ENCODE assay signal across 1 cellular context in genomic region chr20:62395311-62396242, GRCh38.
TF ChIP-seq lines count a peak whose summit lies in the region.

No MANE protein-coding gene starts in this region.

TF ChIP-seq in HepG2, 621 proteins besides CTCF, POLR2A, EP300 and RAD21 (continued from another document):
- TF ChIP-seq ZNF281 (CRISPR knock-in tag; IDR thresholded peaks at IDR 0.05; ENCODE audit: borderline replicate concordance): no peak
- no peak for TF ChIP-seq ZNF619 (CRISPR knock-in tag; IDR thresholded peaks at IDR 0.05)
- no peak for TF ChIP-seq NAIF1 (CRISPR knock-in tag; IDR thresholded peaks at IDR 0.05; ENCODE audit: borderline replicate concordance)
- TF ChIP-seq SMAD1 (CRISPR knock-in tag; IDR thresholded peaks at IDR 0.05; ENCODE audit: borderline replicate concordance, low read depth): peak; percentile 10; the same call in 1 of the 2 replicates
- peak; percentile 56 for TF ChIP-seq TAF15 (IDR thresholded peaks at IDR 0.05; ENCODE audit: low read depth, low read length, poor library complexity, severe bottlenecking)
- TF ChIP-seq TAF1 (CRISPR knock-in tag; IDR thresholded peaks at IDR 0.05): 0 out of 2 replicates have a peak, but pooled peaks have one; percentile 23
- 0 out of 2 replicates have a peak, but pooled peaks have one; percentile 13 for TF ChIP-seq ZNF891 (CRISPR knock-in tag; IDR thresholded peaks at IDR 0.05)
- no peak for TF ChIP-seq ZNF607 (CRISPR knock-in tag; IDR thresholded peaks at IDR 0.05; ENCODE audit: borderline replicate concordance)
- TF ChIP-seq ZNF333 (CRISPR knock-in tag; IDR thresholded peaks at IDR 0.05; ENCODE audit: borderline replicate concordance): peak; percentile 47; the same call in 1 of the 2 replicates
- peak; percentile 17 for TF ChIP-seq RBM22 (optimal IDR thresholded peaks at IDR 0.05; ENCODE audit: low read length)
- no peak for TF ChIP-seq ZNF225 (CRISPR knock-in tag; IDR thresholded peaks at IDR 0.05)
- peak; percentile 20 for TF ChIP-seq HNRNPLL (IDR thresholded peaks at IDR 0.05; ENCODE audit: low read depth, low read length, poor library complexity, severe bottlenecking)
- TF ChIP-seq SNRNP70 (IDR thresholded peaks at IDR 0.05; ENCODE audit: low read depth, low read length): no peak
- peak; percentile 28; the same call in 1 of the 2 replicates for TF ChIP-seq ZNF605 (CRISPR knock-in tag; IDR thresholded peaks at IDR 0.05)
- peak; percentile 88 for TF ChIP-seq XRCC5 (optimal IDR thresholded peaks at IDR 0.05; ENCODE audit: low read length)
- no peak for TF ChIP-seq ZSCAN21 (CRISPR knock-in tag; IDR thresholded peaks at IDR 0.05; ENCODE audit: borderline replicate concordance)
- no peak for TF ChIP-seq SP4 (CRISPR knock-in tag; IDR thresholded peaks at IDR 0.05)
- TF ChIP-seq ZNF598 (CRISPR knock-in tag; IDR thresholded peaks at IDR 0.05; ENCODE audit: borderline replicate concordance): no peak
- no peak for TF ChIP-seq ZMYM2 (CRISPR knock-in tag; IDR thresholded peaks at IDR 0.05)
- TF ChIP-seq KLF6 (CRISPR knock-in tag; IDR thresholded peaks at IDR 0.05): no peak
- no peak for TF ChIP-seq FOXA3 (CRISPR knock-in tag; IDR thresholded peaks at IDR 0.05)
- no peak for TF ChIP-seq ZNF772 (CRISPR knock-in tag; IDR thresholded peaks at IDR 0.05)
- 0 out of 4 replicates have a peak, but pooled peaks of 1 of the 2 experiments have one; percentile 34 for TF ChIP-seq HMGXB4 (CRISPR knock-in tag; IDR thresholded peaks at IDR 0.05; ENCODE audit: borderline replicate concordance in 1 of 2, low read depth in 1 of 2)
- no peak for TF ChIP-seq SMYD3 (CRISPR knock-in tag; IDR thresholded peaks at IDR 0.05)
- no peak for TF ChIP-seq SP140L (CRISPR knock-in tag; IDR thresholded peaks at IDR 0.05; ENCODE audit: borderline replicate concordance)
- TF ChIP-seq PCBP1 (IDR thresholded peaks at IDR 0.05; ENCODE audit: borderline replicate concordance, low read depth, low read length): 0 out of 2 replicates have a peak, but pooled peaks have one; percentile 17
- TF ChIP-seq RBM39 (IDR thresholded peaks at IDR 0.05; ENCODE audit: low read depth, low read length, poor library complexity, severe bottlenecking): peak; percentile 16
- TF ChIP-seq JUND (CRISPR knock-in tag; IDR thresholded peaks at IDR 0.05): no peak
- no peak for TF ChIP-seq ZNF652 (CRISPR knock-in tag; IDR thresholded peaks at IDR 0.05; ENCODE audit: borderline replicate concordance, low read depth)
- TF ChIP-seq HBP1 (CRISPR knock-in tag; IDR thresholded peaks at IDR 0.05; ENCODE audit: low read depth): no peak
- TF ChIP-seq FOXC1 (CRISPR knock-in tag; IDR thresholded peaks at IDR 0.05; ENCODE audit: borderline replicate concordance): no peak
- TF ChIP-seq ZNF512B (CRISPR knock-in tag; IDR thresholded peaks at IDR 0.05; ENCODE audit: borderline replicate concordance): no peak
- no peak for TF ChIP-seq SCMH1 (CRISPR knock-in tag; IDR thresholded peaks at IDR 0.05; ENCODE audit: borderline replicate concordance)
